Comparison of ENCODE assay signal across 25 cellular contexts in the genomic region with DNA sequence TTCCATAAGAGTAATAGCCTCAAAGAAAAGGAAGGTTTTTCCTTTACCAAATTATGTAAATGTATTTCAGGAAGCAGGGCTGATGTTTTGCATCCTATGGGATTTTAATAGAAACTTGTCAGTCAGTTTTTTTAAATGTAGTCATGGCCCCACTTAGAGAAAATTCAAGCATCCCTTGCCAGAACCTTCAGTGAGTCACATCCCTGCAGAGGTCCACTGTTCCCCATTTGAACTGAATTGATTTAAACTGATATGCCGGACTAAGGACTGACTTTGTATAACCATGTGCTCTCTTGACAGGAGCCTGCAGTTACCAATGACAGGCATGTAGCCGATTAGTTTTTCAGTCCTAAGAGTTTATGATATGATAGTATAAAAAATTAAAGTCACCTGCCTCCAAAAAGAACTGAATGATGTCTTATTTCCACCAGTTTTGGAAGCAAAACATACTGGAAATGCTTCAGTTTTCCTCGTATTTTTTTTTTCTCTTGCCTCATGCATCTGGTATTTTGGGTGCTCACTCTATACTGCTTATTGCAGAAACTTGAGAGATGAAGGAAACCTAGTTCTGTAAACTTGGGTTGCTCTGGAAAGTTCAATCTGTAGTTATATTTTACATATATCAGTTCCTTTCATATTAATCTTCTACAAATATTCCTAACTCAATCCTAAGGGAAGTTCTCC. TPM values are rescaled to one million over a fixed set of nuclear protein-coding genes. Genes with fewer than 3 reads are reported as not detected.
DNase-seq lines count a peak whose midpoint lies in the region; TF ChIP-seq lines count a peak whose summit lies in the region.
"Had no signal": no experiment of that assay in that cellular context is flagged by ENCODE, and none has a peak within 500 bp of the region (broad histone marks: within the 10 kb centered on the region; RNA-seq: fewer than 3 reads in every experiment).

No MANE protein-coding gene starts in this region.

- TF ChIP-seq POLR2A in prostate gland (IDR thresholded peaks at IDR 0.05) (no peak), ovary (IDR thresholded peaks at IDR 0.05) (no peak)

- H3K27ac Mint-ChIP-seq in HFFc6 (peak overlapping the region; percentile 55), mesothelial cell of epicardium (no peak overlapping the region)
- H3K27ac Mint-ChIP-seq: activated naive CD8-positive, alpha-beta T cell; activated T-helper 1 cell treated with anti-CD3 and anti-CD28 coated beads, Interleukin-12 subunit alpha, Interleukin-12 subunit beta, Interleukin-2, Interleukin-4 antibody, amounts not matched to agents 30 ng/mL and 10 ng/mL and 1 ng/mL, durations not matched to agents 14 hours and 24 hours and 36 hours; natural killer cell had no signal

- no peaks in the 10 kb centered on the region for H3K36me3 Mint-ChIP-seq in HFFc6 (ENCODE audit: low read depth)
- no peaks in the 10 kb centered on the region for H3K36me3 Mint-ChIP-seq in mesothelial cell of epicardium
- H3K36me3 Mint-ChIP-seq: activated naive CD8-positive, alpha-beta T cell; natural killer cell had no signal

- H3K9me3 ChIP-seq in prostate gland (no peaks in the 10 kb centered on the region), ovary (no peaks in the 10 kb centered on the region)
- H3K9me3 ChIP-seq: BE2C, tibial artery had no signal

- peak; percentile 57 for DNase-seq in HFFc6
- DNase-seq in astrocyte of the cerebellum (ENCODE audit: low read depth) = peak; percentile 56
- DNase-seq in fibroblast of the conjunctiva (ENCODE audit: low read depth) = peak; percentile 68
- DNase-seq in prostate gland (ENCODE audit: low spot score) = no peak
- no peak for DNase-seq in GM19240 (ENCODE audit: insufficient read length, low spot score)
- DNase-seq in mesothelial cell of epicardium (ENCODE audit: low spot score in 2 of 2, unreplicated experiment in 2 of 2) = no peak
- no peak for DNase-seq in ovary
- DNase-seq: BE2C; DMS79; glutamatergic neuron; left colon; natural killer cell; NCI-H1092 treated with DMSO at 0.1 percent for 48 hours; NCI-H524 treated with DMSO at 0.1 percent for 48 hours; posterior cingulate gyrus; small intestine; stimulated activated naive CD4-positive, alpha-beta T cell treated with Interleukin-2 at 50 U/mL for 16 hours; SW 1271; tibial artery had no signal

- 87% methylated on average over 3 of the region's 3 CpGs for WGBS in prostate gland
- WGBS in ovary, 3 donors = 85 to 87% (median 86%) methylated on average over 3 of the region's 3 CpGs

- in situ Hi-C loops in astrocyte of the cerebellum (cut with HindIII; ENCODE audit: low sequenced_read_pairs) = no loop called here

- H3K27me3 Mint-ChIP-seq in HFFc6 (ENCODE audit: insufficient read depth) = no peaks in the 10 kb centered on the region
- no peaks in the 10 kb centered on the region for H3K27me3 Mint-ChIP-seq in mesothelial cell of epicardium (ENCODE audit: low read depth)
- H3K27me3 Mint-ChIP-seq: activated naive CD8-positive, alpha-beta T cell had no signal

- H3K27ac ChIP-seq in prostate gland = no peak overlapping the region
- H3K27ac ChIP-seq in ovary = no peak overlapping the region
- H3K27ac ChIP-seq: RWPE1, tibial artery had no signal

- no peaks in the 10 kb centered on the region for H3K4me1 ChIP-seq in prostate gland (replicated peaks)
- H3K4me1 ChIP-seq in ovary (ENCODE audit: insufficient read depth) = no peaks in the 10 kb centered on the region
- H3K4me1 ChIP-seq: BE2C, tibial artery had no signal

- H3K9me3 Mint-ChIP-seq in HFFc6 = no peaks in the 10 kb centered on the region
- H3K9me3 Mint-ChIP-seq in mesothelial cell of epicardium = no peaks in the 10 kb centered on the region
- H3K9me3 Mint-ChIP-seq: activated T-helper 1 cell treated with anti-CD3 and anti-CD28 coated beads, Interleukin-12 subunit alpha, Interleukin-12 subunit beta, Interleukin-2, Interleukin-4 antibody, amounts not matched to agents 30 ng/mL and 10 ng/mL and 1 ng/mL, durations not matched to agents 14 hours and 24 hours and 36 hours had no signal

- H3K4me1 Mint-ChIP-seq in HFFc6 (ENCODE audit: low read depth) = peaks cover 75% of the 10 kb centered on the region
- H3K4me1 Mint-ChIP-seq in mesothelial cell of epicardium = peaks cover 37% of the 10 kb centered on the region
- H3K4me1 Mint-ChIP-seq: natural killer cell had no signal

- peak overlapping the region; percentile 33 for H3K4me3 Mint-ChIP-seq in HFFc6
- no peak overlapping the region for H3K4me3 Mint-ChIP-seq in mesothelial cell of epicardium
- H3K4me3 Mint-ChIP-seq: activated naive CD8-positive, alpha-beta T cell; activated T-helper 1 cell treated with anti-CD3 and anti-CD28 coated beads, Interleukin-12 subunit alpha, Interleukin-12 subunit beta, Interleukin-2, Interleukin-4 antibody, amounts not matched to agents 30 ng/mL and 10 ng/mL and 1 ng/mL, durations not matched to agents 14 hours and 24 hours and 36 hours; natural killer cell had no signal

- no peak overlapping the region for H3K4me3 ChIP-seq in astrocyte of the cerebellum (ENCODE audit: low read depth, low read length)
- H3K4me3 ChIP-seq in prostate gland = no peak overlapping the region
- no peak overlapping the region for H3K4me3 ChIP-seq in ovary
- H3K4me3 ChIP-seq: tibial artery had no signal

- no peaks in the 10 kb centered on the region for H3K27me3 ChIP-seq in prostate gland (replicated peaks; ENCODE audit: insufficient read depth)
- no peaks in the 10 kb centered on the region for H3K27me3 ChIP-seq in ovary
- H3K27me3 ChIP-seq: BE2C, tibial artery had no signal

- intact Hi-C loops in prostate gland (cut with DNase I) (no loop called here), ovary (cut with DNase I) (no loop called here)

- TF ChIP-seq CTCF in HFFc6 (IDR thresholded peaks at IDR 0.05) (no peak), astrocyte of the cerebellum (IDR thresholded peaks at IDR 0.05; ENCODE audit: low read depth, low read length, missing control alignments) (no peak), prostate gland (IDR thresholded peaks at IDR 0.05) (no peak), mesothelial cell of epicardium (IDR thresholded peaks at IDR 0.05; ENCODE audit: unreplicated experiment) (no peak), ovary (IDR thresholded peaks at IDR 0.05) (no peak)

- no peaks in the 10 kb centered on the region for H3K36me3 ChIP-seq in prostate gland
- no peaks in the 10 kb centered on the region for H3K36me3 ChIP-seq in ovary
- H3K36me3 ChIP-seq: BE2C had no signal

- no peak for TF ChIP-seq EP300 in ovary (IDR thresholded peaks at IDR 0.05)

RNA-seq across cellular contexts. Expression of a gene that starts 30.7 kb away (rescaled TPM):
- total RNA-seq in HFFc6 (2021; fragmentation: NEBNext Ultra II Directional; extraction: Animal tissue kit (Norgen Biotek cat#: 25700)) = not detected
- total RNA-seq in prostate gland (1 to 10 TPM in 1 of 2 donors, not detected in 1; 2.0 TPM), mesothelial cell of epicardium (not detected in 3 replicates), ovary (not detected)
- polyA plus RNA-seq in ovary = not detected
- total RNA-seq: activated T-helper 1 cell treated with anti-CD3 and anti-CD28 coated beads, Interleukin-12 subunit alpha, Interleukin-12 subunit beta, Interleukin-2, Interleukin-4 antibody, amounts not matched to agents 30 ng/mL and 10 ng/mL and 1 ng/mL, durations not matched to agents 14 hours and 24 hours and 36 hours; bronchial epithelial cell; dermis microvascular lymphatic vessel endothelial cell; H4; left colon; natural killer cell had no signal
- polyA plus RNA-seq: small intestine had no signal

Comparison
In these comparisons a context has a peak if more than half of its experiments do, and no peak if none do; other contexts are left out.
1. DNase-seq: peak in HFFc6 (single experiment), astrocyte of the cerebellum (single experiment) and fibroblast of the conjunctiva (single experiment); none in prostate gland (single experiment), GM19240 (single experiment), mesothelial cell of epicardium (0 of 2) and ovary (0 of 5).